In the genomic region with DNA sequence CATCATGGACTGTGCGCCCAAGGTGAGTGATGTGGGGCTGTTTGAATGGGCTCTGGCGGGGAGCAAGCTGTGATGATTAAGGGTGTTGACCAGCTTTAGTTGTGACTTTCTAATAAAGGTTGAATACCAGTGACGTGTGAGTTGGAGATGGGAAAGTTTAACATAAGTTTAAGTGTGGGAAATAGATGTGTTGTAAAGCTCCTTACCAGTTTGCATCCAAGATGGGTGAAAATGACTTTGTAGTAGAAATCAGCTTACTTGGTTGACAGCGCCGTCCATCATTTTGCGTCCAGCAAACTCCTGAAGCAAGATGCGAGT, we compare ENCODE assay signal across 10 cellular contexts. TPM values are rescaled to one million over a fixed set of nuclear protein-coding genes. Genes with fewer than 3 reads are reported as not detected.
DNase-seq lines count a peak whose midpoint lies in the region; ATAC-seq and TF ChIP-seq lines count a peak whose summit lies in the region.
"Had no signal": no experiment of that assay in that cellular context is flagged by ENCODE, and none has a peak within 500 bp of the region (broad histone marks: within the 10 kb centered on the region; RNA-seq: fewer than 3 reads in every experiment).

No MANE protein-coding gene starts in this region.

- H3K36me3 ChIP-seq in smooth muscle cell (ENCODE audit: low read depth): no peaks in the 10 kb centered on the region
- H3K36me3 ChIP-seq in GM23338 (ENCODE audit: insufficient read depth): no peaks in the 10 kb centered on the region

- H3K9me3 ChIP-seq in smooth muscle cell (replicated peaks; ENCODE audit: low read depth): no peaks in the 10 kb centered on the region

- H3K4me3 Mint-ChIP-seq in activated T-helper 1 cell treated with anti-CD3 and anti-CD28 coated beads, Interleukin-12 subunit alpha, Interleukin-12 subunit beta, Interleukin-2, Interleukin-4 antibody, amounts not matched to agents 30 ng/mL and 10 ng/mL and 1 ng/mL, durations not matched to agents 14 hours and 24 hours and 36 hours: peak overlapping the region; percentile 89
- no peak overlapping the region for H3K4me3 Mint-ChIP-seq in GM23338

- H3F3A ChIP-seq in smooth muscle cell (ENCODE audit: low read depth): no peaks in the 10 kb centered on the region
- H3F3A ChIP-seq in GM23338 (replicated peaks; ENCODE audit: low read depth): no peaks in the 10 kb centered on the region

- TF ChIP-seq CTCF in fibroblast of pulmonary artery (IDR thresholded peaks at IDR 0.05; ENCODE audit: low read length, missing control alignments): no peak
- TF ChIP-seq CTCF in smooth muscle cell (IDR thresholded peaks at IDR 0.05; ENCODE audit: borderline replicate concordance, insufficient read depth, poor library complexity, severe bottlenecking): no peak
- no peak for TF ChIP-seq CTCF in GM23338 (conservative IDR thresholded peaks at IDR 0.05; ENCODE audit: low read depth in 2 of 2)

- peak overlapping the region; percentile 96 for H3K27ac Mint-ChIP-seq in activated T-helper 1 cell treated with anti-CD3 and anti-CD28 coated beads, Interleukin-12 subunit alpha, Interleukin-12 subunit beta, Interleukin-2, Interleukin-4 antibody, amounts not matched to agents 30 ng/mL and 10 ng/mL and 1 ng/mL, durations not matched to agents 14 hours and 24 hours and 36 hours
- no peak overlapping the region for H3K27ac Mint-ChIP-seq in GM23338

- no peak for DNase-seq in activated T-helper 1 cell treated with anti-CD3 and anti-CD28 coated beads, Interleukin-12 subunit alpha, Interleukin-12 subunit beta, Interleukin-2, Interleukin-4 antibody, amounts not matched to agents 30 ng/mL and 10 ng/mL and 1 ng/mL, durations not matched to agents 14 hours and 24 hours and 36 hours (ENCODE audit: low spot score)
- DNase-seq in fibroblast of pulmonary artery (ENCODE audit: low read depth) (no peak), smooth muscle cell (lab: John Stamatoyannopoulos, UW; ENCODE audit: unreplicated experiment) (no peak), nucleus accumbens (lab: John Stamatoyannopoulos, UW) (no peak), GM23338 (ENCODE audit: low spot score) (no peak), NCI-H2171 treated with DMSO at 0.1 percent for 48 hours (lab: John Stamatoyannopoulos, UW) (no peak)
- no peak for DNase-seq in stimulated activated CD8-positive, alpha-beta memory T cell treated with anti-CD3 and anti-CD28 coated beads, Interleukin-4, amount 100 ng/mL, for 48 hours
- DNase-seq: activated gamma-delta T cell, EL had no signal

- ATAC-seq in HG02798 (IDR thresholded peaks at IDR 0.05; ENCODE audit: poor library complexity, unreplicated experiment) (peak; percentile 21), GM23338 (no peak)

- H4K20me1 ChIP-seq in smooth muscle cell (ENCODE audit: low read depth) (no peaks in the 10 kb centered on the region), GM23338 (replicated peaks; ENCODE audit: insufficient read depth) (no peaks in the 10 kb centered on the region)

- 93% methylated on average over 7 of the region's 7 CpGs for WGBS in smooth muscle cell (ENCODE audit: low lambda C conversion rate)

- no peak overlapping the region for H3K9ac ChIP-seq in smooth muscle cell (ENCODE audit: low read depth)

- H3K4me3 ChIP-seq in fibroblast of pulmonary artery (replicated peaks; ENCODE audit: low read depth, low read length) (peak overlapping the region; percentile 40), smooth muscle cell (no peak overlapping the region), GM23338 (no peak overlapping the region)

- H3K4me2 ChIP-seq in smooth muscle cell (peak overlapping the region; percentile 66), GM23338 (no peak overlapping the region)

- H3K27me3 ChIP-seq in smooth muscle cell (ENCODE audit: low read depth) (no peaks in the 10 kb centered on the region), GM23338 (ENCODE audit: insufficient read depth) (no peaks in the 10 kb centered on the region)

- H3K79me2 ChIP-seq in smooth muscle cell (ENCODE audit: low read depth) (no peaks in the 10 kb centered on the region), GM23338 (replicated peaks; ENCODE audit: insufficient read depth) (no peaks in the 10 kb centered on the region)

- no peaks in the 10 kb centered on the region for H3K27me3 Mint-ChIP-seq in activated T-helper 1 cell treated with anti-CD3 and anti-CD28 coated beads, Interleukin-12 subunit alpha, Interleukin-12 subunit beta, Interleukin-2, Interleukin-4 antibody, amounts not matched to agents 30 ng/mL and 10 ng/mL and 1 ng/mL, durations not matched to agents 14 hours and 24 hours and 36 hours (ENCODE audit: insufficient read depth)
- H3K27me3 Mint-ChIP-seq in GM23338 (ENCODE audit: insufficient read depth, low read depth, poor library complexity): no peaks in the 10 kb centered on the region

- no peaks in the 10 kb centered on the region for H3K9me2 ChIP-seq in GM23338 (ENCODE audit: insufficient read depth)

- H3K4me1 ChIP-seq in smooth muscle cell (ENCODE audit: low read depth) (no peaks in the 10 kb centered on the region), GM23338 (ENCODE audit: insufficient read depth) (no peaks in the 10 kb centered on the region)

- peaks cover 13% of the 10 kb centered on the region for H3K9me3 Mint-ChIP-seq in activated T-helper 1 cell treated with anti-CD3 and anti-CD28 coated beads, Interleukin-12 subunit alpha, Interleukin-12 subunit beta, Interleukin-2, Interleukin-4 antibody, amounts not matched to agents 30 ng/mL and 10 ng/mL and 1 ng/mL, durations not matched to agents 14 hours and 24 hours and 36 hours
- no peaks in the 10 kb centered on the region for H3K9me3 Mint-ChIP-seq in GM23338

- intact Hi-C loops in activated T-helper 1 cell treated with anti-CD3 and anti-CD28 coated beads, Interleukin-12 subunit alpha, Interleukin-12 subunit beta, Interleukin-2, Interleukin-4 antibody, amounts not matched to agents 30 ng/mL and 10 ng/mL and 1 ng/mL, durations not matched to agents 14 hours and 24 hours and 36 hours (cut with micrococcal nuclease): no loop called here

- peaks cover 51% of the 10 kb centered on the region for H3K36me3 Mint-ChIP-seq in activated T-helper 1 cell treated with anti-CD3 and anti-CD28 coated beads, Interleukin-12 subunit alpha, Interleukin-12 subunit beta, Interleukin-2, Interleukin-4 antibody, amounts not matched to agents 30 ng/mL and 10 ng/mL and 1 ng/mL, durations not matched to agents 14 hours and 24 hours and 36 hours (ENCODE audit: low read depth)
- peaks cover 9% of the 10 kb centered on the region; the same call in 2 of the 3 replicates for H3K36me3 Mint-ChIP-seq in GM23338 (ENCODE audit: low read depth)

- peak overlapping the region; percentile 49 for H3K27ac ChIP-seq in smooth muscle cell (ENCODE audit: low read depth)
- no peak overlapping the region for H3K27ac ChIP-seq in GM23338 (ENCODE audit: low read depth)

- H2AFZ ChIP-seq in smooth muscle cell (ENCODE audit: low read depth): no peak overlapping the region
- H2AFZ ChIP-seq in GM23338: no peak overlapping the region

- H3K4me1 Mint-ChIP-seq in activated T-helper 1 cell treated with anti-CD3 and anti-CD28 coated beads, Interleukin-12 subunit alpha, Interleukin-12 subunit beta, Interleukin-2, Interleukin-4 antibody, amounts not matched to agents 30 ng/mL and 10 ng/mL and 1 ng/mL, durations not matched to agents 14 hours and 24 hours and 36 hours (ENCODE audit: low read depth): peaks cover 58% of the 10 kb centered on the region
- H3K4me1 Mint-ChIP-seq in GM23338: no peaks in the 10 kb centered on the region

TF ChIP-seq in GM23338, 12 proteins besides CTCF, POLR2A, EP300 and RAD21 (continues in another document):
- no peak for TF ChIP-seq EZH2phosphoT487 (IDR thresholded peaks at IDR 0.05; ENCODE audit: unreplicated experiment)

RNA-seq across cellular contexts. Expression of a gene that starts 0.4 kb away (rescaled TPM):
- total RNA-seq in activated T-helper 1 cell treated with anti-CD3 and anti-CD28 coated beads, Interleukin-12 subunit alpha, Interleukin-12 subunit beta, Interleukin-2, Interleukin-4 antibody, amounts not matched to agents 30 ng/mL and 10 ng/mL and 1 ng/mL, durations not matched to agents 14 hours and 24 hours and 36 hours: 6.7 and 7.8 TPM in 2 replicates
- total RNA-seq in smooth muscle cell: 0.22 TPM in 1 of 2 replicates, not detected in the other
- polyA plus RNA-seq in smooth muscle cell: 0.07 and 0.34 TPM in 2 replicates
- total RNA-seq in GM23338 (2014; rRNA removed; shearing (Covaris generic)): 0.12 TPM in 1 of 2 replicates, not detected in the other
- not detected in 2 replicates for polyA plus RNA-seq in GM23338 (2016; fragmentation: Nextera tagmentation; extraction: Ambion mirVana)

RNA-seq across cellular contexts. Expression of a gene that starts 20.0 kb away (rescaled TPM):
- total RNA-seq in activated T-helper 1 cell treated with anti-CD3 and anti-CD28 coated beads, Interleukin-12 subunit alpha, Interleukin-12 subunit beta, Interleukin-2, Interleukin-4 antibody, amounts not matched to agents 30 ng/mL and 10 ng/mL and 1 ng/mL, durations not matched to agents 14 hours and 24 hours and 36 hours: 55.2 and 60.9 TPM in 2 replicates
- total RNA-seq in smooth muscle cell: 38.5 and 52.4 TPM in 2 replicates
- 21.6 and 27.8 TPM in 2 replicates for polyA plus RNA-seq in smooth muscle cell
- total RNA-seq in GM23338 (2014; rRNA removed; shearing (Covaris generic)): 59.1 and 62.3 TPM in 2 replicates
- 17.1 and 21.5 TPM in 2 replicates for polyA plus RNA-seq in GM23338 (2016; fragmentation: Nextera tagmentation; extraction: Ambion mirVana)

RNA-seq across cellular contexts. Expression of a gene that starts 20.4 kb away (rescaled TPM):
- total RNA-seq in activated T-helper 1 cell treated with anti-CD3 and anti-CD28 coated beads, Interleukin-12 subunit alpha, Interleukin-12 subunit beta, Interleukin-2, Interleukin-4 antibody, amounts not matched to agents 30 ng/mL and 10 ng/mL and 1 ng/mL, durations not matched to agents 14 hours and 24 hours and 36 hours: 39.2 and 41.2 TPM in 2 replicates
- 9.2 and 12.7 TPM in 2 replicates for total RNA-seq in smooth muscle cell
- polyA plus RNA-seq in smooth muscle cell (13.8 and 13.9 TPM in 2 replicates), GM23338 (2016; fragmentation: Nextera tagmentation; extraction: Ambion mirVana) (79.3 and 82.0 TPM in 2 replicates)
- 75.8 and 96.9 TPM in 2 replicates for total RNA-seq in GM23338 (2014; rRNA removed; shearing (Covaris generic))

RNA-seq across cellular contexts. Expression of a gene that starts 53.7 kb away (rescaled TPM):
- 6.2 and 6.9 TPM in 2 replicates for total RNA-seq in activated T-helper 1 cell treated with anti-CD3 and anti-CD28 coated beads, Interleukin-12 subunit alpha, Interleukin-12 subunit beta, Interleukin-2, Interleukin-4 antibody, amounts not matched to agents 30 ng/mL and 10 ng/mL and 1 ng/mL, durations not matched to agents 14 hours and 24 hours and 36 hours
- total RNA-seq in smooth muscle cell: 32.3 and 38.2 TPM in 2 replicates
- polyA plus RNA-seq in smooth muscle cell: 32.0 and 43.7 TPM in 2 replicates
- total RNA-seq in GM23338 (2014; rRNA removed; shearing (Covaris generic)): 15.7 and 16.2 TPM in 2 replicates
- polyA plus RNA-seq in GM23338 (2016; fragmentation: Nextera tagmentation; extraction: Ambion mirVana): 14.6 and 15.4 TPM in 2 replicates

RNA-seq across cellular contexts. Expression of a gene that starts 56.0 kb away (rescaled TPM):
- total RNA-seq in activated T-helper 1 cell treated with anti-CD3 and anti-CD28 coated beads, Interleukin-12 subunit alpha, Interleukin-12 subunit beta, Interleukin-2, Interleukin-4 antibody, amounts not matched to agents 30 ng/mL and 10 ng/mL and 1 ng/mL, durations not matched to agents 14 hours and 24 hours and 36 hours: 106 and 113 TPM in 2 replicates
- total RNA-seq in smooth muscle cell: 35.1 and 38.0 TPM in 2 replicates
- polyA plus RNA-seq in smooth muscle cell (106 and 109 TPM in 2 replicates), GM23338 (2016; fragmentation: Nextera tagmentation; extraction: Ambion mirVana) (53.1 and 53.7 TPM in 2 replicates)
- total RNA-seq in GM23338 (2014; rRNA removed; shearing (Covaris generic)): 28.2 and 41.1 TPM in 2 replicates
